In the genomic region with DNA sequence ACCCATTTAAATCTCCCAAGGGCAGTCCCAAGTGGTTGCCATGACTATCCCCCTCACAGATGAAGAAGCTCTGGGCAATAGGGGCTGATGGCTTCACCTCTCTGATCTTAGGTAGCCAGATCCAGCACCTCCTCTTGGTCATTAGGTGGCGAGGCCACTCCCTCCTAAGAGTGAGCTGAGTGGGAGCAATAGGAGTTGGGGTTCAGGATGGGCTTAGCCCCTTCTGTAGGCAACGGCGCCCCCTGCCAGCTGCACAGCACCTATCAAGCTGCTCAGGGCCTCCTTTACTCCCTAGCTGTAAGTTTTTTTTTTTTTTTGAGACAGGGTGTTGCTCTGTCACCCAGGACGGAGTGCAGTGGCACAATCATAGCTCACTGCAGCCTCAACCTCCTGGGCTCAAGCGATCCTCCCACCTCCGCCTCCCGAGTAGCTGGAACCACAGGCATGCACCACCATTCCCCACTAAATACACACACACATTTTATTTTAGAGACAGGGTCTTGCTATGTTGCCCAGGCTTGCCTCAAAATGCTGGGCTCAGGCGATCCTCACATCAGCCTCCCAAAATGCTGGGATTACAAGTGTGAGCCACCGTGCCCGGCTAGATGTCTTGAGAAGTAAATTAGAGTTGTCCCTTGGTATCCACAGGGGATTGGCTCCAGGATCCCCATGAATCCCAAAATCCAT, we compare ENCODE assay signal across 1 cellular context.
TF ChIP-seq lines count a peak whose summit lies in the region.

No MANE protein-coding gene starts in this region.

TF ChIP-seq in K562, 482 proteins besides CTCF, POLR2A, EP300 and RAD21 (continues in another document):
- TF ChIP-seq, protein P1, sequence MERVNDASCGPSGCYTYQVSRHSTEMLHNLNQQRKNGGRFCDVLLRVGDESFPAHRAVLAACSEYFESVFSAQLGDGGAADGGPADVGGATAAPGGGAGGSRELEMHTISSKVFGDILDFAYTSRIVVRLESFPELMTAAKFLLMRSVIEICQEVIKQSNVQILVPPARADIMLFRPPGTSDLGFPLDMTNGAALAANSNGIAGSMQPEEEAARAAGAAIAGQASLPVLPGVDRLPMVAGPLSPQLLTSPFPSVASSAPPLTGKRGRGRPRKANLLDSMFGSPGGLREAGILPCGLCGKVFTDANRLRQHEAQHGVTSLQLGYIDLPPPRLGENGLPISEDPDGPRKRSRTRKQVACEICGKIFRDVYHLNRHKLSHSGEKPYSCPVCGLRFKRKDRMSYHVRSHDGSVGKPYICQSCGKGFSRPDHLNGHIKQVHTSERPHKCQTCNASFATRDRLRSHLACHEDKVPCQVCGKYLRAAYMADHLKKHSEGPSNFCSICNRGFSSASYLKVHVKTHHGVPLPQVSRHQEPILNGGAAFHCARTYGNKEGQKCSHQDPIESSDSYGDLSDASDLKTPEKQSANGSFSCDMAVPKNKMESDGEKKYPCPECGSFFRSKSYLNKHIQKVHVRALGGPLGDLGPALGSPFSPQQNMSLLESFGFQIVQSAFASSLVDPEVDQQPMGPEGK (CRISPR knock-in tag; IDR thresholded peaks at IDR 0.05; ENCODE audit: borderline replicate concordance) = no peak
- no peak for TF ChIP-seq U2AF2 (optimal IDR thresholded peaks at IDR 0.05; ENCODE audit: low read depth, low read length)
- TF ChIP-seq SMC3 (conservative IDR thresholded peaks at IDR 0.05; ENCODE audit: insufficient read depth, low read depth, low read length) = peak; percentile 77
- TF ChIP-seq XRCC3 (IDR thresholded peaks at IDR 0.05) = no peak
- no peak for TF ChIP-seq DIDO1 (tag; IDR thresholded peaks at IDR 0.05; ENCODE audit: low read depth)
- TF ChIP-seq DDX20 (tag; IDR thresholded peaks at IDR 0.05; ENCODE audit: low read depth) = no peak
- TF ChIP-seq NR2C2 (CRISPR knock-in tag; IDR thresholded peaks at IDR 0.05) = no peak
- no peak for TF ChIP-seq NR2C2 (tag; IDR thresholded peaks at IDR 0.05)
- TF ChIP-seq, protein P2, sequence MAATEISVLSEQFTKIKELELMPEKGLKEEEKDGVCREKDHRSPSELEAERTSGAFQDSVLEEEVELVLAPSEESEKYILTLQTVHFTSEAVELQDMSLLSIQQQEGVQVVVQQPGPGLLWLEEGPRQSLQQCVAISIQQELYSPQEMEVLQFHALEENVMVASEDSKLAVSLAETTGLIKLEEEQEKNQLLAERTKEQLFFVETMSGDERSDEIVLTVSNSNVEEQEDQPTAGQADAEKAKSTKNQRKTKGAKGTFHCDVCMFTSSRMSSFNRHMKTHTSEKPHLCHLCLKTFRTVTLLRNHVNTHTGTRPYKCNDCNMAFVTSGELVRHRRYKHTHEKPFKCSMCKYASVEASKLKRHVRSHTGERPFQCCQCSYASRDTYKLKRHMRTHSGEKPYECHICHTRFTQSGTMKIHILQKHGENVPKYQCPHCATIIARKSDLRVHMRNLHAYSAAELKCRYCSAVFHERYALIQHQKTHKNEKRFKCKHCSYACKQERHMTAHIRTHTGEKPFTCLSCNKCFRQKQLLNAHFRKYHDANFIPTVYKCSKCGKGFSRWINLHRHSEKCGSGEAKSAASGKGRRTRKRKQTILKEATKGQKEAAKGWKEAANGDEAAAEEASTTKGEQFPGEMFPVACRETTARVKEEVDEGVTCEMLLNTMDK (IDR thresholded peaks at IDR 0.05; ENCODE audit: borderline replicate concordance, insufficient read depth, low read depth, low read length, poor library complexity, severe bottlenecking) = no peak
- no peak for TF ChIP-seq HNRNPK (IDR thresholded peaks at IDR 0.05; ENCODE audit: low read depth, low read length, poor library complexity, severe bottlenecking)
- no peak for TF ChIP-seq ZNF324 (CRISPR knock-in tag; IDR thresholded peaks at IDR 0.05)
- no peak for TF ChIP-seq ZSCAN29 (IDR thresholded peaks at IDR 0.05)
- TF ChIP-seq PTRF (tag; IDR thresholded peaks at IDR 0.05) = no peak
- TF ChIP-seq XRCC4 (IDR thresholded peaks at IDR 0.05; ENCODE audit: extremely low read depth, insufficient read depth, insufficient read length) = no peak
- TF ChIP-seq KHSRP (IDR thresholded peaks at IDR 0.05) = no peak
- TF ChIP-seq, protein P3, sequence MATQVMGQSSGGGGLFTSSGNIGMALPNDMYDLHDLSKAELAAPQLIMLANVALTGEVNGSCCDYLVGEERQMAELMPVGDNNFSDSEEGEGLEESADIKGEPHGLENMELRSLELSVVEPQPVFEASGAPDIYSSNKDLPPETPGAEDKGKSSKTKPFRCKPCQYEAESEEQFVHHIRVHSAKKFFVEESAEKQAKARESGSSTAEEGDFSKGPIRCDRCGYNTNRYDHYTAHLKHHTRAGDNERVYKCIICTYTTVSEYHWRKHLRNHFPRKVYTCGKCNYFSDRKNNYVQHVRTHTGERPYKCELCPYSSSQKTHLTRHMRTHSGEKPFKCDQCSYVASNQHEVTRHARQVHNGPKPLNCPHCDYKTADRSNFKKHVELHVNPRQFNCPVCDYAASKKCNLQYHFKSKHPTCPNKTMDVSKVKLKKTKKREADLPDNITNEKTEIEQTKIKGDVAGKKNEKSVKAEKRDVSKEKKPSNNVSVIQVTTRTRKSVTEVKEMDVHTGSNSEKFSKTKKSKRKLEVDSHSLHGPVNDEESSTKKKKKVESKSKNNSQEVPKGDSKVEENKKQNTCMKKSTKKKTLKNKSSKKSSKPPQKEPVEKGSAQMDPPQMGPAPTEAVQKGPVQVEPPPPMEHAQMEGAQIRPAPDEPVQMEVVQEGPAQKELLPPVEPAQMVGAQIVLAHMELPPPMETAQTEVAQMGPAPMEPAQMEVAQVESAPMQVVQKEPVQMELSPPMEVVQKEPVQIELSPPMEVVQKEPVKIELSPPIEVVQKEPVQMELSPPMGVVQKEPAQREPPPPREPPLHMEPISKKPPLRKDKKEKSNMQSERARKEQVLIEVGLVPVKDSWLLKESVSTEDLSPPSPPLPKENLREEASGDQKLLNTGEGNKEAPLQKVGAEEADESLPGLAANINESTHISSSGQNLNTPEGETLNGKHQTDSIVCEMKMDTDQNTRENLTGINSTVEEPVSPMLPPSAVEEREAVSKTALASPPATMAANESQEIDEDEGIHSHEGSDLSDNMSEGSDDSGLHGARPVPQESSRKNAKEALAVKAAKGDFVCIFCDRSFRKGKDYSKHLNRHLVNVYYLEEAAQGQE (CRISPR knock-in tag; IDR thresholded peaks at IDR 0.05; ENCODE audit: low read depth) = no peak
- TF ChIP-seq, protein P4, sequence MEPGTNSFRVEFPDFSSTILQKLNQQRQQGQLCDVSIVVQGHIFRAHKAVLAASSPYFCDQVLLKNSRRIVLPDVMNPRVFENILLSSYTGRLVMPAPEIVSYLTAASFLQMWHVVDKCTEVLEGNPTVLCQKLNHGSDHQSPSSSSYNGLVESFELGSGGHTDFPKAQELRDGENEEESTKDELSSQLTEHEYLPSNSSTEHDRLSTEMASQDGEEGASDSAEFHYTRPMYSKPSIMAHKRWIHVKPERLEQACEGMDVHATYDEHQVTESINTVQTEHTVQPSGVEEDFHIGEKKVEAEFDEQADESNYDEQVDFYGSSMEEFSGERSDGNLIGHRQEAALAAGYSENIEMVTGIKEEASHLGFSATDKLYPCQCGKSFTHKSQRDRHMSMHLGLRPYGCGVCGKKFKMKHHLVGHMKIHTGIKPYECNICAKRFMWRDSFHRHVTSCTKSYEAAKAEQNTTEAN (CRISPR knock-in tag; IDR thresholded peaks at IDR 0.05) = no peak
- 0 out of 2 replicates have a peak, but pooled peaks have one; percentile 18 for TF ChIP-seq RBFOX2 (IDR thresholded peaks at IDR 0.05; ENCODE audit: low read depth, low read length)
- TF ChIP-seq, protein P5, sequence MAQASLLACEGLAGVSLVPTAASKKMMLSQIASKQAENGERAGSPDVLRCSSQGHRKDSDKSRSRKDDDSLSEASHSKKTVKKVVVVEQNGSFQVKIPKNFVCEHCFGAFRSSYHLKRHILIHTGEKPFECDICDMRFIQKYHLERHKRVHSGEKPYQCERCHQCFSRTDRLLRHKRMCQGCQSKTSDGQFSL (CRISPR knock-in tag; IDR thresholded peaks at IDR 0.05) = no peak
- TF ChIP-seq, protein P5 (tag; IDR thresholded peaks at IDR 0.05) = no peak
- TF ChIP-seq ZNF41 (CRISPR knock-in tag; conservative IDR thresholded peaks at IDR 0.05) = no peak
- no peak for TF ChIP-seq SUPT5H (IDR thresholded peaks at IDR 0.05)
- TF ChIP-seq CC2D1A (IDR thresholded peaks at IDR 0.05) = peak; percentile 78
- no peak for TF ChIP-seq ATF1 (CRISPR knock-in tag; IDR thresholded peaks at IDR 0.05)
- no peak for TF ChIP-seq ATF1 (tag; IDR thresholded peaks at IDR 0.05)
- no peak for TF ChIP-seq CBX2 (IDR thresholded peaks at IDR 0.05; ENCODE audit: insufficient read depth, low read length, poor library complexity, severe bottlenecking)
- no peak for TF ChIP-seq SMARCC2 (IDR thresholded peaks at IDR 0.05; ENCODE audit: low read depth)
- TF ChIP-seq, protein P6, sequence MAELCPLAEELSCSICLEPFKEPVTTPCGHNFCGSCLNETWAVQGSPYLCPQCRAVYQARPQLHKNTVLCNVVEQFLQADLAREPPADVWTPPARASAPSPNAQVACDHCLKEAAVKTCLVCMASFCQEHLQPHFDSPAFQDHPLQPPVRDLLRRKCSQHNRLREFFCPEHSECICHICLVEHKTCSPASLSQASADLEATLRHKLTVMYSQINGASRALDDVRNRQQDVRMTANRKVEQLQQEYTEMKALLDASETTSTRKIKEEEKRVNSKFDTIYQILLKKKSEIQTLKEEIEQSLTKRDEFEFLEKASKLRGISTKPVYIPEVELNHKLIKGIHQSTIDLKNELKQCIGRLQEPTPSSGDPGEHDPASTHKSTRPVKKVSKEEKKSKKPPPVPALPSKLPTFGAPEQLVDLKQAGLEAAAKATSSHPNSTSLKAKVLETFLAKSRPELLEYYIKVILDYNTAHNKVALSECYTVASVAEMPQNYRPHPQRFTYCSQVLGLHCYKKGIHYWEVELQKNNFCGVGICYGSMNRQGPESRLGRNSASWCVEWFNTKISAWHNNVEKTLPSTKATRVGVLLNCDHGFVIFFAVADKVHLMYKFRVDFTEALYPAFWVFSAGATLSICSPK (IDR thresholded peaks at IDR 0.05; ENCODE audit: borderline replicate concordance) = no peak
- TF ChIP-seq, protein P7, sequence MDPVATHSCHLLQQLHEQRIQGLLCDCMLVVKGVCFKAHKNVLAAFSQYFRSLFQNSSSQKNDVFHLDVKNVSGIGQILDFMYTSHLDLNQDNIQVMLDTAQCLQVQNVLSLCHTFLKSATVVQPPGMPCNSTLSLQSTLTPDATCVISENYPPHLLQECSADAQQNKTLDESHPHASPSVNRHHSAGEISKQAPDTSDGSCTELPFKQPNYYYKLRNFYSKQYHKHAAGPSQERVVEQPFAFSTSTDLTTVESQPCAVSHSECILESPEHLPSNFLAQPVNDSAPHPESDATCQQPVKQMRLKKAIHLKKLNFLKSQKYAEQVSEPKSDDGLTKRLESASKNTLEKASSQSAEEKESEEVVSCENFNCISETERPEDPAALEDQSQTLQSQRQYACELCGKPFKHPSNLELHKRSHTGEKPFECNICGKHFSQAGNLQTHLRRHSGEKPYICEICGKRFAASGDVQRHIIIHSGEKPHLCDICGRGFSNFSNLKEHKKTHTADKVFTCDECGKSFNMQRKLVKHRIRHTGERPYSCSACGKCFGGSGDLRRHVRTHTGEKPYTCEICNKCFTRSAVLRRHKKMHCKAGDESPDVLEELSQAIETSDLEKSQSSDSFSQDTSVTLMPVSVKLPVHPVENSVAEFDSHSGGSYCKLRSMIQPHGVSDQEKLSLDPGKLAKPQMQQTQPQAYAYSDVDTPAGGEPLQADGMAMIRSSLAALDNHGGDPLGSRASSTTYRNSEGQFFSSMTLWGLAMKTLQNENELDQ (CRISPR knock-in tag; IDR thresholded peaks at IDR 0.05; ENCODE audit: borderline replicate concordance) = no peak
- no peak for TF ChIP-seq U2AF1 (optimal IDR thresholded peaks at IDR 0.05; ENCODE audit: low read depth, low read length)
- TF ChIP-seq ZNF121 (CRISPR knock-in tag; conservative IDR thresholded peaks at IDR 0.05) = peak; percentile 91
- TF ChIP-seq, protein P8, sequence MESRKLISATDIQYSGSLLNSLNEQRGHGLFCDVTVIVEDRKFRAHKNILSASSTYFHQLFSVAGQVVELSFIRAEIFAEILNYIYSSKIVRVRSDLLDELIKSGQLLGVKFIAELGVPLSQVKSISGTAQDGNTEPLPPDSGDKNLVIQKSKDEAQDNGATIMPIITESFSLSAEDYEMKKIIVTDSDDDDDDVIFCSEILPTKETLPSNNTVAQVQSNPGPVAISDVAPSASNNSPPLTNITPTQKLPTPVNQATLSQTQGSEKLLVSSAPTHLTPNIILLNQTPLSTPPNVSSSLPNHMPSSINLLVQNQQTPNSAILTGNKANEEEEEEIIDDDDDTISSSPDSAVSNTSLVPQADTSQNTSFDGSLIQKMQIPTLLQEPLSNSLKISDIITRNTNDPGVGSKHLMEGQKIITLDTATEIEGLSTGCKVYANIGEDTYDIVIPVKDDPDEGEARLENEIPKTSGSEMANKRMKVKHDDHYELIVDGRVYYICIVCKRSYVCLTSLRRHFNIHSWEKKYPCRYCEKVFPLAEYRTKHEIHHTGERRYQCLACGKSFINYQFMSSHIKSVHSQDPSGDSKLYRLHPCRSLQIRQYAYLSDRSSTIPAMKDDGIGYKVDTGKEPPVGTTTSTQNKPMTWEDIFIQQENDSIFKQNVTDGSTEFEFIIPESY (CRISPR knock-in tag; IDR thresholded peaks at IDR 0.05) = no peak
- TF ChIP-seq FOXP1 (CRISPR knock-in tag; IDR thresholded peaks at IDR 0.05) = no peak
- TF ChIP-seq CBFB (CRISPR knock-in tag; IDR thresholded peaks at IDR 0.05) = no peak
- TF ChIP-seq SRSF7 (optimal IDR thresholded peaks at IDR 0.05; ENCODE audit: low read depth, low read length) = no peak
- TF ChIP-seq HSF4 (CRISPR knock-in tag; IDR thresholded peaks at IDR 0.05; ENCODE audit: borderline replicate concordance) = no peak
- no peak for TF ChIP-seq FOXA1 (IDR thresholded peaks at IDR 0.05; ENCODE audit: borderline replicate concordance)
- TF ChIP-seq STAG1 (CRISPR knock-in tag; IDR thresholded peaks at IDR 0.05; ENCODE audit: borderline replicate concordance) = peak; percentile 54; the same call in 1 of the 2 replicates
- TF ChIP-seq, protein P9, sequence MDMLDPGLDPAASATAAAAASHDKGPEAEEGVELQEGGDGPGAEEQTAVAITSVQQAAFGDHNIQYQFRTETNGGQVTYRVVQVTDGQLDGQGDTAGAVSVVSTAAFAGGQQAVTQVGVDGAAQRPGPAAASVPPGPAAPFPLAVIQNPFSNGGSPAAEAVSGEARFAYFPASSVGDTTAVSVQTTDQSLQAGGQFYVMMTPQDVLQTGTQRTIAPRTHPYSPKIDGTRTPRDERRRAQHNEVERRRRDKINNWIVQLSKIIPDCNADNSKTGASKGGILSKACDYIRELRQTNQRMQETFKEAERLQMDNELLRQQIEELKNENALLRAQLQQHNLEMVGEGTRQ (CRISPR knock-in tag; IDR thresholded peaks at IDR 0.05) = no peak
- TF ChIP-seq KLF13 (tag; IDR thresholded peaks at IDR 0.05; ENCODE audit: borderline replicate concordance, low read depth) = no peak
- TF ChIP-seq ARID2 (IDR thresholded peaks at IDR 0.05) = peak; percentile 80; the same call in 1 of the 2 replicates
- no peak for TF ChIP-seq ZKSCAN3 (CRISPR knock-in tag; IDR thresholded peaks at IDR 0.05)
- TF ChIP-seq LEF1 (IDR thresholded peaks at IDR 0.05) = no peak
- no peak for TF ChIP-seq ZNF217 (CRISPR knock-in tag; IDR thresholded peaks at IDR 0.05)
- no peak for TF ChIP-seq KDM4B (IDR thresholded peaks at IDR 0.05; ENCODE audit: borderline replicate concordance in 2 of 2, low read depth in 1 of 2)
- TF ChIP-seq SMARCA5 (IDR thresholded peaks at IDR 0.05) = no peak
